9 cellular contexts compared by ENCODE assay signal in the genomic region with DNA sequence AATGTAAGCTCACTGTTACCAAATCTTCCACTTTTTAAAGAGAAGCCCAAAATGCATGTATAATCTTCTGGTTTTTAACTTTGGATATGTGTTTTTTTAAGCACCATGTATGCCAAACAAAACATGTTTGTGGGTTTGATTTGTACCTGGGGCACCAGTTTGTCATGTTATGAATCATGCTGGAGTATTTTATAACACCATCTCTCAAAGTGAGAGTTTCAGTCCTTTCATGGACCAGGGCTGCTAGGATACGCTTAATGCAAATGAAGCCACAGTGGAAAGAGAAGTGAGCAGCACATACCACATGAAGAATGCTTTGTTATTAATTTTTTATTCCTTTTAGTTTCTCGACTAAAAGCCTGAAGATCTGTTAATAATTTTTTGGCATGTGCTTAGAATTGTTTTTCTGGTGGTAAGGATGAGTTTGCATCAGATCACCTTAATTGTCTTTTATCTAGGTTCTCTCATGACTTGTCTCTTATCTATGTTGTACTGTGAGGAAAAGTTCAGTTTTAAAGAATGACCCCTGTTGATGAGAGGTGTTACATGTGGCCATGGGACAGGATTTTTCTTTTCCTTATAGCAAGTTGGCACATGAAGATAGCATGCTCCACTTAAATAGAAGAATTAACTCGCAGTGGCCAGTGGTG. TPM values are rescaled to one million over a fixed set of nuclear protein-coding genes. Genes with fewer than 3 reads are reported as not detected.
DNase-seq lines count a peak whose midpoint lies in the region; ATAC-seq and TF ChIP-seq lines count a peak whose summit lies in the region.
"Had no signal": no experiment of that assay in that cellular context is flagged by ENCODE, and none has a peak within 500 bp of the region (broad histone marks: within the 10 kb centered on the region; RNA-seq: fewer than 3 reads in every experiment).

No MANE protein-coding gene starts in this region.

- peak; percentile 47 for ATAC-seq in GM18861 (IDR thresholded peaks at IDR 0.05; ENCODE audit: unreplicated experiment)
- ATAC-seq in GM21717 (IDR thresholded peaks at IDR 0.05; ENCODE audit: unreplicated experiment), result peak; percentile 36
- ATAC-seq: body of pancreas had no signal

- no peaks in the 10 kb centered on the region for H3K27me3 ChIP-seq in ovary
- H3K27me3 ChIP-seq: body of pancreas had no signal

- H3K9me3 Mint-ChIP-seq in IgD-negative memory B cell, result no peaks in the 10 kb centered on the region

- H3K4me3 Mint-ChIP-seq in IgD-negative memory B cell, result peak overlapping the region; percentile 18 to 88 (median 84)

- TF ChIP-seq CTCF in ovary (IDR thresholded peaks at IDR 0.05), result no peak

- no peak overlapping the region for H3K4me3 ChIP-seq in ovary
- H3K4me3 ChIP-seq: body of pancreas had no signal

- H3K9me3 ChIP-seq in ovary, result no peaks in the 10 kb centered on the region
- H3K9me3 ChIP-seq: body of pancreas had no signal

- H3K4me1 ChIP-seq in ovary (ENCODE audit: insufficient read depth), result no peaks in the 10 kb centered on the region

- no peak for TF ChIP-seq POLR2A in ovary (IDR thresholded peaks at IDR 0.05)

- H3K4me1 Mint-ChIP-seq in IgD-negative memory B cell, result peaks cover 38 to 47% (median 46%) of the 10 kb centered on the region in 3 donors

- H3K36me3 Mint-ChIP-seq in IgD-negative memory B cell, result no peaks in the 10 kb centered on the region

- H3K27ac Mint-ChIP-seq in IgD-negative memory B cell, result peak overlapping the region in 1 of 3 donors; percentile 81

- intact Hi-C loops in ovary (cut with DNase I), result no loop called here

- DNase-seq in epithelial cell of prostate (ENCODE audit: low read depth, low spot score), result peak; percentile 56
- no peak for DNase-seq in ovary
- DNase-seq in CD1c-positive myeloid dendritic cell (ENCODE audit: extremely low spot score), result no peak
- no peak for DNase-seq in UCSD-AML1 (lab: John Stamatoyannopoulos, UW; ENCODE audit: unreplicated experiment)
- DNase-seq in DMS 273 treated with DMSO at 0.1 percent for 48 hours (lab: John Stamatoyannopoulos, UW), result no peak
- DNase-seq: body of pancreas had no signal

- no peak for TF ChIP-seq EP300 in ovary (IDR thresholded peaks at IDR 0.05)

- WGBS in ovary, 3 donors, result 65 to 68% (median 65%) methylated on average over 3 of the region's 3 CpGs

- no peaks in the 10 kb centered on the region for H3K36me3 ChIP-seq in ovary

- no peak overlapping the region for H3K27ac ChIP-seq in epithelial cell of prostate
- no peak overlapping the region for H3K27ac ChIP-seq in ovary
- H3K27ac ChIP-seq: body of pancreas had no signal

- H3K27me3 Mint-ChIP-seq in IgD-negative memory B cell, result no peaks in the 10 kb centered on the region

RNA-seq across cellular contexts. Expression of a gene that starts 2.0 kb away (rescaled TPM):
- 88.6 TPM for polyA plus RNA-seq in IgD-negative memory B cell
- 10 to 100 TPM; 40.0 to 56.5 (median 44.2) TPM for total RNA-seq in ovary
- 10 to 100 TPM; 17.1 to 29.8 TPM for polyA plus RNA-seq in ovary
